ENCODE assay signal across 8 cellular contexts in the genomic region with DNA sequence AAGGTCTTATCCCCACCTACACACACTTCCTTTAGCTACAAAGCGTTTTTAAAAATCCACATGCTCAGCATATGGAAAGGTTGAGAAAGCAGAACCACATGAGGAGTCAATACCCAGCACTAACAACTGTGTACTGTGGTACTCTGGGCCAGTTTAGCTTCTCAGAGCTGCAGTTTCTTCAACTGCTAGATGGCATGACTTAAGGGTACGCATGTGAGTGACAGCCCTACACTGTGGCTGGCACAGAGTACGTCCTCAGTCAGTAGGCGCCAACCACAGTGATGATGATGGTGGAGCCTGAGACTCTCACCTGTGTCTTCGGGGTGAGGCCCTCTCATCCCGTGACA. TPM values are rescaled to one million over a fixed set of nuclear protein-coding genes. Genes with fewer than 3 reads are reported as not detected.
A peak's percentile ranks its signal among the peaks of the same experiment; 100 is the strongest.
DNase-seq lines count a peak whose midpoint lies in the region; ATAC-seq lines count a peak whose summit lies in the region.
"Had no signal": no experiment of that assay in that cellular context is flagged by ENCODE, and none has a peak within 500 bp of the region (broad histone marks: within the 10 kb centered on the region; RNA-seq: fewer than 3 reads in every experiment).

No MANE protein-coding gene starts in this region.

- POLR2A ChIA-PET in T-cell (lab: Charles Lee) = interaction anchor here in 1 of 2 donors (0.6 to 1.0 kb wide), 5 partner anchors 11 to 147 kb away, joined by 3 to 14 read pairs (median 4); no protein-coding TSS in a partner anchor

- H3K9me3 Mint-ChIP-seq in T-cell = no peaks in the 10 kb centered on the region
- no peaks in the 10 kb centered on the region for H3K9me3 Mint-ChIP-seq in stimulated activated memory B cell treated with anti-CD40 and anti-IgM and Interleukin-4, amounts not matched to agents 10 μg/mL and 1 μg/mL and 100 μg/mL, for 72 hours

- peak; percentile 26 to 79 (median 52) for ATAC-seq in T-cell (replicated peaks in 1 of 4)
- ATAC-seq in left lobe of liver = peak; percentile 10
- ATAC-seq in stimulated activated memory B cell treated with anti-CD40 and anti-IgM and Interleukin-4, amounts not matched to agents 10 μg/mL and 1 μg/mL and 100 μg/mL, for 72 hours = peak; percentile 75
- ATAC-seq in HG03460 (IDR thresholded peaks at IDR 0.05; ENCODE audit: unreplicated experiment) = no peak
- no peak for ATAC-seq in GM18873 (IDR thresholded peaks at IDR 0.05; ENCODE audit: low FRiP score, unreplicated experiment)
- no peak for ATAC-seq in HG03342 (IDR thresholded peaks at IDR 0.05; ENCODE audit: unreplicated experiment)

- no peaks in the 10 kb centered on the region for H3K27me3 Mint-ChIP-seq in T-cell
- no peaks in the 10 kb centered on the region for H3K27me3 Mint-ChIP-seq in stimulated activated memory B cell treated with anti-CD40 and anti-IgM and Interleukin-4, amounts not matched to agents 10 μg/mL and 1 μg/mL and 100 μg/mL, for 72 hours

- CTCF ChIA-PET in T-cell (lab: Charles Lee) = interaction anchor here (0.6 to 2.4 kb wide), 4 partner anchors 12 to 96 kb away, joined by 3 to 11 read pairs (median 4); no protein-coding TSS in a partner anchor

- H3K4me3 Mint-ChIP-seq in T-cell = peak overlapping the region in 2 of 3 donors; percentile 7 to 41
- peak overlapping the region; percentile 22 for H3K4me3 Mint-ChIP-seq in stimulated activated memory B cell treated with anti-CD40 and anti-IgM and Interleukin-4, amounts not matched to agents 10 μg/mL and 1 μg/mL and 100 μg/mL, for 72 hours

- H3K27ac Mint-ChIP-seq in T-cell = peak overlapping the region; percentile 74 to 83
- H3K27ac Mint-ChIP-seq in stimulated activated memory B cell treated with anti-CD40 and anti-IgM and Interleukin-4, amounts not matched to agents 10 μg/mL and 1 μg/mL and 100 μg/mL, for 72 hours = peak overlapping the region; percentile 86

- H3K4me1 Mint-ChIP-seq in T-cell = peaks cover 87 to 90% (median 88%) of the 10 kb centered on the region in 3 donors
- peaks cover 81% of the 10 kb centered on the region for H3K4me1 Mint-ChIP-seq in stimulated activated memory B cell treated with anti-CD40 and anti-IgM and Interleukin-4, amounts not matched to agents 10 μg/mL and 1 μg/mL and 100 μg/mL, for 72 hours

- peak in 14 of 34 experiments; percentile 19 to 47 (median 34) for DNase-seq in T-cell
- peak; percentile 32 for DNase-seq in activated gamma-delta T cell treated with anti-CD3 and anti-CD28 coated beads, Interleukin-2, amount 50 U/mL, for 16 hours (ENCODE audit: low read depth)
- no peak for DNase-seq in left lobe of liver (ENCODE audit: low spot score)
- DNase-seq: NCI-H187 treated with DMSO at 0.1 percent for 48 hours had no signal

- peaks cover 7% of the 10 kb centered on the region for H3K36me3 Mint-ChIP-seq in T-cell
- H3K36me3 Mint-ChIP-seq in stimulated activated memory B cell treated with anti-CD40 and anti-IgM and Interleukin-4, amounts not matched to agents 10 μg/mL and 1 μg/mL and 100 μg/mL, for 72 hours = peaks cover 36% of the 10 kb centered on the region

RNA-seq across cellular contexts. Expression of a gene that starts 17.4 kb away (rescaled TPM):
- total RNA-seq in T-cell (10 to 100 TPM; 66.5 to 78.4 (median 72.8) TPM), left lobe of liver (19.3 TPM)

RNA-seq across cellular contexts. Expression of a gene that starts 20.3 kb away (rescaled TPM):
- total RNA-seq in T-cell (100 to 1,000 TPM; 141 to 206 (median 182) TPM), left lobe of liver (12.2 TPM)

Comparison
In these comparisons a context has a peak if more than half of its experiments do, and no peak if none do; other contexts are left out.
1. ATAC-seq: peak in T-cell (4 of 4), left lobe of liver (single experiment) and stimulated activated memory B cell treated with anti-CD40 and anti-IgM and Interleukin-4, amounts not matched to agents 10 μg/mL and 1 μg/mL and 100 μg/mL, for 72 hours (single experiment); none in HG03460 (single experiment), GM18873 (single experiment) and HG03342 (single experiment).
2. RNA of a gene that starts 20.3 kb away (total RNA-seq): 141 to 206 TPM in T-cell; 12.2 TPM in left lobe of liver (single experiment); every median in the first group is over 10 times any median in the second.